Comparison of ENCODE assay signal across 12 cellular contexts in the genomic region with DNA sequence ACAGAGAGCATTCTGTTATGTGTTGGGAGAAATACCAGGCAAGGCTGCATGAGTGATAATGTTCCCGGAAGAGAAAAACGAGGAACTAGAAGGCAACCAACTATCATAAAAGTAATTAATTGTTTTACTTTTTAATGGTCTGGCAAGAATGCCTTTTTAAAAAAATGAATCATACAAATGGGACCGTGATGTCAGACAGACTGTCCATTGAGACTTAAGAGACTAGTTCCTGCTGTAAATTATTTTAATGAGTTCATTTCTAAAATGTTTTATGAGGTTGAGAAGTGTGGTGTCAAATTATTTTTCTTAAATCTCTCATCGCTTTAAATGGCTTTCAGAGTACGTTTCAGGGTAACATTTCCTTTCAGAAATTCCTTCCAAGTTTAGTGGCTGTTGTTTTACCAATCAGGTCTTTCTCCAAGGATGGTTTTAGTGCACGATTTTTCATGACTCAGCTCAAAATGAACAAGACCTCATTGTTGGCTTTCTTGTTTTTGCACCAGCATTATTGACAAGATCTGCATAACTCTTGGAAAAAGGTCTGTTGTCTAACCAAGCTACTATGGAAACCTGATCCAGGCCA.
A peak's percentile ranks its signal among the peaks of the same experiment; 100 is the strongest.
DNase-seq lines count a peak whose midpoint lies in the region; ATAC-seq, FAIRE-seq and TF ChIP-seq lines count a peak whose summit lies in the region.
"Had no signal": no experiment of that assay in that cellular context is flagged by ENCODE, and none has a peak within 500 bp of the region (broad histone marks: within the 10 kb centered on the region; RNA-seq: fewer than 3 reads in every experiment).

No MANE protein-coding gene starts in this region.

- H3K9me3 ChIP-seq in GM23248 (ENCODE audit: low read depth) (no peaks in the 10 kb centered on the region), K562 (replicated peaks; ENCODE audit: control insufficient read depth, insufficient read depth, low read depth, low read length) (no peaks in the 10 kb centered on the region), small intestine (ENCODE audit: control insufficient read depth, low read depth) (no peaks in the 10 kb centered on the region)

- 0 out of 2 replicates have a peak overlapping the region, but pooled peaks have one; percentile 14 for H3K4me3 ChIP-seq in GM23248
- no peak overlapping the region for H3K4me3 ChIP-seq in K562
- no peak overlapping the region for H3K4me3 ChIP-seq in small intestine (ENCODE audit: low read depth in 1 of 2, low read length in 2 of 2)

- H3K4me1 ChIP-seq in GM23248 (ENCODE audit: insufficient read depth) (peaks cover 42% of the 10 kb centered on the region), K562 (replicated peaks in 1 of 2; ENCODE audit: control insufficient read depth in 2 of 2, insufficient read depth in 2 of 2, low read length in 2 of 2) (peaks cover 0 to 3% of the 10 kb centered on the region in 2 experiments; a peak in 1 of 5 replicates), small intestine (ENCODE audit: control insufficient read depth in 2 of 2, insufficient read depth in 1 of 2, low read depth in 1 of 2, low read length in 1 of 2) (peaks cover 0 to 2% of the 10 kb centered on the region in 2 donors)

- peak; percentile 59 for DNase-seq in GM23248
- DNase-seq in K562 (ENCODE audit: extremely low read depth in 1 of 4, low spot score in 3 of 4) = no peak
- DNase-seq in kidney tubule cell (ENCODE audit: low spot score) = peak; percentile 32
- peak; percentile 29 for DNase-seq in small intestine
- no peak for DNase-seq in stimulated activated CD4-positive, alpha-beta T cell treated with anti-CD3 and anti-CD28 coated beads, Interleukin-4, amount 100 ng/mL, for 24 hours
- no peak for DNase-seq in H4 (ENCODE audit: low spot score)
- DNase-seq in mesenteric fat pad (ENCODE audit: low spot score) = no peak
- DNase-seq: activated naive CD8-positive, alpha-beta T cell treated with anti-CD3 and anti-CD28 coated beads, Interleukin-2, amount 50 U/mL, for 24 hours; CD8-positive, alpha-beta T cell; effector memory CD4-positive, alpha-beta T cell; NCI-H2029 treated with DMSO at 0.1 percent for 48 hours had no signal

- POLR2A ChIA-PET in K562 (lab: Yijun Ruan, JAX) = no interaction called here

- TF ChIP-seq RAD21 in K562 (CRISPR knock-in tag; conservative IDR thresholded peaks at IDR 0.05 in 1 of 2, IDR thresholded peaks at IDR 0.05 in 1 of 2) = no peak

- no peaks in the 10 kb centered on the region for H3K9me2 ChIP-seq in GM23248 (ENCODE audit: insufficient read depth)

- H3K4me2 ChIP-seq in GM23248 (ENCODE audit: unreplicated experiment) (peak overlapping the region; percentile 42), K562 (ENCODE audit: insufficient read depth, low read length) (no peak overlapping the region)

- H3K27me3 ChIP-seq in GM23248 (replicated peaks; ENCODE audit: insufficient read depth) (no peaks in the 10 kb centered on the region), K562 (ENCODE audit: control insufficient read depth in 2 of 2, insufficient read depth in 2 of 2, low read length in 2 of 2) (no peaks in the 10 kb centered on the region), small intestine (ENCODE audit: control insufficient read depth in 2 of 2, insufficient read depth in 2 of 2, low read length in 2 of 2) (no peaks in the 10 kb centered on the region)

- H3K36me3 ChIP-seq in GM23248 (ENCODE audit: low read depth) = no peaks in the 10 kb centered on the region
- no peaks in the 10 kb centered on the region for H3K36me3 ChIP-seq in K562 (ENCODE audit: control insufficient read depth, insufficient read depth, low read length)
- H3K36me3 ChIP-seq in small intestine (ENCODE audit: control insufficient read depth in 2 of 2, insufficient read depth in 2 of 2, low read length in 2 of 2) = no peaks in the 10 kb centered on the region

- WGBS in GM23248 (ENCODE audit: low coverage in 1 of 2, low lambda C conversion rate in 2 of 2, missing lambda C conversion rate in 2 of 2), 2 experiments = 3 to 6% methylated on average over 6 of the region's 6 CpGs
- 4% methylated on average over 6 of the region's 6 CpGs for WGBS in K562 (ENCODE audit: insufficient coverage, low coverage, missing lambda C conversion rate)
- WGBS in small intestine, 3 donors = 31 to 39% (median 36%) methylated on average over 6 of the region's 6 CpGs

- TF ChIP-seq EP300 in K562 (IDR thresholded peaks at IDR 0.05; ENCODE audit: low read length) = no peak

- intact Hi-C loops in K562 (cut with micrococcal nuclease) = no loop called here

- TF ChIP-seq POLR2A in K562 (conservative IDR thresholded peaks at IDR 0.05) = no peak

- FAIRE-seq in K562 (lab: Jason Lieb, UNC) = no peak
- no peak for FAIRE-seq in small intestine (lab: Jason Lieb, UNC)

- in situ Hi-C loops in GM23248 (cut with MboI) = no loop called here
- in situ Hi-C loops in K562 (cut with MboI) = no loop called here

- H3K79me2 ChIP-seq in GM23248 (ENCODE audit: insufficient read depth) (no peaks in the 10 kb centered on the region), K562 (ENCODE audit: control insufficient read depth, insufficient read depth, low read length) (no peaks in the 10 kb centered on the region)

- H3K9me1 ChIP-seq in K562 (ENCODE audit: control insufficient read depth, insufficient read depth, low read length) = no peaks in the 10 kb centered on the region

- BruUV-seq in K562 (replicated peaks; lab: Mats Ljungman, UMichigan) = no TSS peak

- H2AFZ ChIP-seq in GM23248 (no peak overlapping the region), K562 (ENCODE audit: low read depth, low read length) (no peak overlapping the region)

- TF ChIP-seq CTCF in K562 (IDR thresholded peaks at IDR 0.05 in 2 of 3, conservative IDR thresholded peaks at IDR 0.05 in 1 of 3; ENCODE audit: insufficient read depth in 2 of 3, low read depth in 1 of 3, low read length in 3 of 3) = no peak

- CTCF ChIA-PET in K562 (lab: Yijun Ruan, JAX; ENCODE audit: low intra/inter-chr PET ratio) = no interaction called here

- peak overlapping the region; percentile 60 for H3K27ac ChIP-seq in GM23248
- no peak overlapping the region for H3K27ac ChIP-seq in K562 (ENCODE audit: extremely low read depth, low read depth, low read length)
- H3K27ac ChIP-seq in small intestine (ENCODE audit: low read depth in 1 of 2, low read length in 1 of 2) = no peak overlapping the region

- H4K20me1 ChIP-seq in GM23248 (ENCODE audit: insufficient read depth) (no peaks in the 10 kb centered on the region), K562 (replicated peaks; ENCODE audit: control insufficient read depth, insufficient read depth, low read length) (no peaks in the 10 kb centered on the region)

- peak overlapping the region; percentile 26 for H3K9ac ChIP-seq in GM23248
- H3K9ac ChIP-seq in K562 (ENCODE audit: insufficient read depth in 1 of 2, low read depth in 2 of 2, low read length in 2 of 2) = no peak overlapping the region

- peaks cover 63% of the 10 kb centered on the region for H3F3A ChIP-seq in GM23248 (ENCODE audit: insufficient read depth)

- no peak for ATAC-seq in K562
- no peak for ATAC-seq in HG03571 (IDR thresholded peaks at IDR 0.05; ENCODE audit: unreplicated experiment)
- ATAC-seq: activated naive CD8-positive, alpha-beta T cell treated with anti-CD3 and anti-CD28 coated beads, Interleukin-2, amount 50 U/mL, for 24 hours; CD8-positive, alpha-beta T cell had no signal

TF ChIP-seq in K562, 482 proteins besides CTCF, POLR2A, EP300 and RAD21:
- TF ChIP-seq BACH1 (tag; IDR thresholded peaks at IDR 0.05) (0 out of 2 replicates have a peak, but pooled peaks have one; percentile 34), MAFK (IDR thresholded peaks at IDR 0.05; ENCODE audit: low read length) (peak; percentile 79), NR2C2 (CRISPR knock-in tag; IDR thresholded peaks at IDR 0.05) (no peak), NR2C2 (tag; IDR thresholded peaks at IDR 0.05) (no peak), MTA3 (IDR thresholded peaks at IDR 0.05; ENCODE audit: borderline replicate concordance) (no peak), CBX8 (IDR thresholded peaks at IDR 0.05; ENCODE audit: borderline replicate concordance, extremely low read depth, low read depth, low read length, poor library complexity, severe bottlenecking) (no peak), ELF4 (CRISPR knock-in tag; IDR thresholded peaks at IDR 0.05) (no peak), MAFF (IDR thresholded peaks at IDR 0.05; ENCODE audit: low read length) (peak; percentile 80), ATF7 (IDR thresholded peaks at IDR 0.05) (no peak), C11orf30 (IDR thresholded peaks at IDR 0.05; ENCODE audit: low read depth) (peak; percentile 86), ZNF316 (IDR thresholded peaks at IDR 0.05) (peak; percentile 93), MAFG (tag; conservative IDR thresholded peaks at IDR 0.05) (peak; percentile 90), ZSCAN29 (IDR thresholded peaks at IDR 0.05) (no peak), ZNF232 (CRISPR knock-in tag; IDR thresholded peaks at IDR 0.05) (no peak), NFE2 (IDR thresholded peaks at IDR 0.05; ENCODE audit: low read depth) (0 out of 2 replicates have a peak, but pooled peaks have one; percentile 15)
- TF ChIP-seq, protein P1, sequence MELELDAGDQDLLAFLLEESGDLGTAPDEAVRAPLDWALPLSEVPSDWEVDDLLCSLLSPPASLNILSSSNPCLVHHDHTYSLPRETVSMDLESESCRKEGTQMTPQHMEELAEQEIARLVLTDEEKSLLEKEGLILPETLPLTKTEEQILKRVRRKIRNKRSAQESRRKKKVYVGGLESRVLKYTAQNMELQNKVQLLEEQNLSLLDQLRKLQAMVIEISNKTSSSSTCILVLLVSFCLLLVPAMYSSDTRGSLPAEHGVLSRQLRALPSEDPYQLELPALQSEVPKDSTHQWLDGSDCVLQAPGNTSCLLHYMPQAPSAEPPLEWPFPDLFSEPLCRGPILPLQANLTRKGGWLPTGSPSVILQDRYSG (tag; conservative IDR thresholded peaks at IDR 0.05; ENCODE audit: low read depth) = no peak

Comparison
In these comparisons a context has a peak if more than half of its experiments do, and no peak if none do; other contexts are left out.
1. DNase-seq: peak in GM23248 (single experiment), kidney tubule cell (single experiment) and small intestine (single experiment); none in K562 (0 of 4), stimulated activated CD4-positive, alpha-beta T cell treated with anti-CD3 and anti-CD28 coated beads, Interleukin-4, amount 100 ng/mL, for 24 hours (single experiment), H4 (single experiment) and mesenteric fat pad (single experiment).